Comparison of ENCODE assay signal across 14 cellular contexts in the genomic region with DNA sequence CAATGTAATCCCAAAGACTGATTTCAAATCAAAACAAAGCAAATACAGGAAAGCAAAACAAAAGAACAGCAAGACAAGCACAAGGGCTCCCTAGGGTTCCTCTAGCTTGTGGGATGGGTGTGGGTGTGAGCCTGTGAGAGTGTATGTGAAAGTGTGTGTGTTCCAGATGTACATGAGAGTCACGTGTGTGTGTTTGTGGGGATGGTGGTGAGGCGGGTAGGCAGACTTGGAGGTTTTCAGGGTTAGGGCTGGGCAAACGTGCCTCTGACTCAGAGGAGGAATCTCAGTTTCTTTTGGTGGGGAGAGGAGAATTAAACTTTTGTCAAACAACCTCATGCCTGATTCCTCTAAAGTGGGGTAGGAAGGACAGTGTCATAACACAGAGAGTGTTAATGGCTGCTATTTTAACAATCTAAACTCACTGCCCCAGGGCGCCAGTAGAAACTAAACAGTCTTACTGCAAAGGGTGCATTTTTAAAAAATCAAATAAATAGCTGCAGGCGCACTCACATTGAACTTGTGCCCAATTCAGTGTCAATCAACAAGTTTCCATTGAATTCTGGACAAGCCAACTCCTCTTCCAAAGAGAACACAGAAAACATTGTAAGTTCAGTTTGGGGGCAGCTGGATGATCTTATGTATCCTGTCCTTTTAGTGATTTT. TPM values are rescaled to one million over a fixed set of nuclear protein-coding genes. Genes with fewer than 3 reads are reported as not detected.
DNase-seq lines count a peak whose midpoint lies in the region; ATAC-seq and TF ChIP-seq lines count a peak whose summit lies in the region.
"Had no signal": no experiment of that assay in that cellular context is flagged by ENCODE, and none has a peak within 500 bp of the region (broad histone marks: within the 10 kb centered on the region; RNA-seq: fewer than 3 reads in every experiment).

No MANE protein-coding gene starts in this region.

- peak; percentile 2 for DNase-seq in IMR-90
- DNase-seq in foreskin fibroblast = peak; percentile 54 to 78
- DNase-seq in iPS-NIHi7 (ENCODE audit: extremely low spot score) = no peak
- no peak for DNase-seq in NCI-H1092 (lab: John Stamatoyannopoulos, UW)
- no peak for DNase-seq in NK-92 treated with Interleukin-12 subunit alpha and Interleukin-12 subunit beta, amount 100 ng/mL, for 24 hours (lab: John Stamatoyannopoulos, UW)
- DNase-seq: NCI-H1092 treated with DMSO at 0.1 percent for 48 hours, NCI-H524, SIG-M5 had no signal

- 29% methylated on average over 1 of the region's 5 CpGs; no CpG with 5 or more reads in 1 of the 2 experiments for WGBS in IMR-90 (ENCODE audit: extremely low coverage in 2 of 2, insufficient read length in 1 of 2), 2 experiments

- no peaks in the 10 kb centered on the region for H4K20me1 ChIP-seq in IMR-90 (ENCODE audit: insufficient read depth, low read length)
- H4K20me1 ChIP-seq: BLaER1 had no signal

- H2AK9ac ChIP-seq in IMR-90 (replicated peaks; ENCODE audit: low read depth, low read length, poor library complexity) = no peak overlapping the region

- peak; percentile 76 for ATAC-seq in GM18505 (IDR thresholded peaks at IDR 0.05; ENCODE audit: unreplicated experiment)
- ATAC-seq in GM21723 (IDR thresholded peaks at IDR 0.05; ENCODE audit: unreplicated experiment) = peak; percentile 68
- no peak for ATAC-seq in IMR-90 (ENCODE audit: low read depth)
- no peak for ATAC-seq in HG02759 (IDR thresholded peaks at IDR 0.05; ENCODE audit: unreplicated experiment)

- H3K23ac ChIP-seq in IMR-90 (ENCODE audit: low read depth, low read length) = no peak overlapping the region

- H2AK5ac ChIP-seq in IMR-90 (ENCODE audit: low read depth, low read length) = no peak overlapping the region

- POLR2A ChIA-PET in IMR-90 (lab: Charles Lee; ENCODE audit: unreplicated experiment) = no interaction called here

- H3K9me3 ChIP-seq in IMR-90 (ENCODE audit: control insufficient read depth, insufficient read depth, low read length) = no peaks in the 10 kb centered on the region
- H3K9me3 ChIP-seq: BLaER1, neutrophil, vagina had no signal

- H2BK5ac ChIP-seq in IMR-90 (ENCODE audit: low read depth, low read length, poor library complexity, severe bottlenecking) = no peak overlapping the region

- H2BK20ac ChIP-seq in IMR-90 (ENCODE audit: low read depth, low read length) = no peak overlapping the region

- in situ Hi-C loops in IMR-90 (cut with MboI; ENCODE audit: low sequenced_read_pairs) = no loop called here

- CTCF ChIA-PET in IMR-90 (lab: Yijun Ruan, JAX) = no interaction called here

- H3K18ac ChIP-seq in IMR-90 (ENCODE audit: low read depth, low read length) = peak overlapping the region; percentile 57; the same call in 1 of the 2 replicates

- TF ChIP-seq POLR2A in GM18505 (IDR thresholded peaks at IDR 0.05; ENCODE audit: borderline replicate concordance, extremely low read depth, insufficient read depth, insufficient read length) = no peak
- no peak for TF ChIP-seq POLR2A in IMR-90 (IDR thresholded peaks at IDR 0.05; ENCODE audit: low read depth, low read length)

- no TSS peak for BruUV-seq in IMR-90 (replicated peaks; lab: Mats Ljungman, UMichigan)

- no peak overlapping the region for H3K14ac ChIP-seq in IMR-90 (replicated peaks; ENCODE audit: low read depth, low read length)

- no peaks in the 10 kb centered on the region for H3K79me1 ChIP-seq in IMR-90 (ENCODE audit: low read depth in 1 of 2, low read length in 2 of 2)

- H3K36me3 ChIP-seq in IMR-90 (ENCODE audit: control insufficient read depth, insufficient read depth, low read length) = no peaks in the 10 kb centered on the region
- H3K36me3 ChIP-seq: BLaER1, neutrophil, vagina had no signal

- H3K9ac ChIP-seq in IMR-90 (ENCODE audit: low read depth, low read length) = no peak overlapping the region
- H3K9ac ChIP-seq: BLaER1 had no signal

- no peak overlapping the region for H4K91ac ChIP-seq in IMR-90 (ENCODE audit: insufficient read depth, low read depth, low read length)

- H4K5ac ChIP-seq in IMR-90 (ENCODE audit: low read depth, low read length) = peak overlapping the region; percentile 16; the same call in 1 of the 2 replicates

- intact Hi-C loops in IMR-90 (cut with micrococcal nuclease) = no loop called here

- H3K4me3 ChIP-seq in IMR-90 (ENCODE audit: insufficient read depth, low read depth, low read length) = no peak overlapping the region
- H3K4me3 ChIP-seq in foreskin fibroblast (ENCODE audit: low read depth in 1 of 2, low read length in 2 of 2) = no peak overlapping the region
- H3K4me3 ChIP-seq: BLaER1, vagina had no signal

- H3K56ac ChIP-seq in IMR-90 (ENCODE audit: extremely low read depth, insufficient read depth, low read length) = no peak overlapping the region

- no peak overlapping the region for H2BK120ac ChIP-seq in IMR-90 (ENCODE audit: low read depth, low read length)

- H2BK15ac ChIP-seq in IMR-90 (ENCODE audit: low read depth, low read length) = no peak overlapping the region

- no peak overlapping the region for H4K8ac ChIP-seq in IMR-90 (ENCODE audit: low read depth in 2 of 2, low read length in 2 of 2)

- H3K9me1 ChIP-seq in IMR-90 (ENCODE audit: insufficient read depth, low read length) = no peaks in the 10 kb centered on the region; the same call in 1 of the 2 replicates

- no peak for TF ChIP-seq RAD21 in IMR-90 (IDR thresholded peaks at IDR 0.05; ENCODE audit: low read length)

- no peak overlapping the region for H3K4me2 ChIP-seq in IMR-90 (ENCODE audit: low read depth, low read length)
- H3K4me2 ChIP-seq: BLaER1 had no signal

- no peak overlapping the region for H3K4ac ChIP-seq in IMR-90 (ENCODE audit: low read depth, low read length)

- H3K27me3 ChIP-seq in IMR-90 (ENCODE audit: control insufficient read depth, insufficient read depth, low read length) = peaks cover 11% of the 10 kb centered on the region; the same call in 1 of the 2 replicates
- H3K27me3 ChIP-seq: neutrophil, vagina had no signal

- H2AFZ ChIP-seq in IMR-90 (replicated peaks; ENCODE audit: low read length, poor library complexity) = no peak overlapping the region

- dilution Hi-C loops in IMR-90 (cut with HindIII; ENCODE audit: low sequenced_read_pairs, unreplicated experiment) = no loop called here

- H3K4me1 ChIP-seq in IMR-90 (ENCODE audit: control insufficient read depth, insufficient read depth, low read length) = peaks cover 2% of the 10 kb centered on the region; the same call in 1 of the 2 replicates
- H3K4me1 ChIP-seq: BLaER1, vagina had no signal

- no peak overlapping the region; the same call in 1 of the 2 replicates for H3K27ac ChIP-seq in IMR-90 (ENCODE audit: insufficient read depth, low read length)
- H3K27ac ChIP-seq: BLaER1, neutrophil, vagina had no signal

- TF ChIP-seq CTCF in IMR-90 (conservative IDR thresholded peaks at IDR 0.05; ENCODE audit: low read depth, low read length) (no peak), foreskin fibroblast (IDR thresholded peaks at IDR 0.05; ENCODE audit: low read depth, low read length) (no peak)

TF ChIP-seq in IMR-90, 13 proteins besides CTCF, POLR2A, EP300 and RAD21:
- TF ChIP-seq NFE2L2 (IDR thresholded peaks at IDR 0.05; ENCODE audit: low read depth, low read length) (no peak), RFX5 (IDR thresholded peaks at IDR 0.05; ENCODE audit: low read depth, low read length) (no peak), RCOR1 (IDR thresholded peaks at IDR 0.05; ENCODE audit: insufficient replicate concordance, low read length) (no peak), BHLHE40 (IDR thresholded peaks at IDR 0.05; ENCODE audit: low read depth, low read length) (no peak), MAFK (IDR thresholded peaks at IDR 0.05; ENCODE audit: low read depth, low read length) (no peak), SMC3 (IDR thresholded peaks at IDR 0.05; ENCODE audit: low read depth, low read length) (no peak), MXI1 (IDR thresholded peaks at IDR 0.05; ENCODE audit: borderline replicate concordance, low read depth, low read length) (no peak), MAZ (IDR thresholded peaks at IDR 0.05; ENCODE audit: borderline replicate concordance, low read depth, low read length) (no peak), FOS (IDR thresholded peaks at IDR 0.05; ENCODE audit: low read depth, low read length) (no peak), CEBPB (IDR thresholded peaks at IDR 0.05; ENCODE audit: low read depth, low read length) (no peak), CHD1 (IDR thresholded peaks at IDR 0.05; ENCODE audit: low read depth, low read length) (no peak)
- TF ChIP-seq, protein P1, sequence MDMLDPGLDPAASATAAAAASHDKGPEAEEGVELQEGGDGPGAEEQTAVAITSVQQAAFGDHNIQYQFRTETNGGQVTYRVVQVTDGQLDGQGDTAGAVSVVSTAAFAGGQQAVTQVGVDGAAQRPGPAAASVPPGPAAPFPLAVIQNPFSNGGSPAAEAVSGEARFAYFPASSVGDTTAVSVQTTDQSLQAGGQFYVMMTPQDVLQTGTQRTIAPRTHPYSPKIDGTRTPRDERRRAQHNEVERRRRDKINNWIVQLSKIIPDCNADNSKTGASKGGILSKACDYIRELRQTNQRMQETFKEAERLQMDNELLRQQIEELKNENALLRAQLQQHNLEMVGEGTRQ (IDR thresholded peaks at IDR 0.05; ENCODE audit: low read depth, low read length) = no peak
- TF ChIP-seq, protein P2, sequence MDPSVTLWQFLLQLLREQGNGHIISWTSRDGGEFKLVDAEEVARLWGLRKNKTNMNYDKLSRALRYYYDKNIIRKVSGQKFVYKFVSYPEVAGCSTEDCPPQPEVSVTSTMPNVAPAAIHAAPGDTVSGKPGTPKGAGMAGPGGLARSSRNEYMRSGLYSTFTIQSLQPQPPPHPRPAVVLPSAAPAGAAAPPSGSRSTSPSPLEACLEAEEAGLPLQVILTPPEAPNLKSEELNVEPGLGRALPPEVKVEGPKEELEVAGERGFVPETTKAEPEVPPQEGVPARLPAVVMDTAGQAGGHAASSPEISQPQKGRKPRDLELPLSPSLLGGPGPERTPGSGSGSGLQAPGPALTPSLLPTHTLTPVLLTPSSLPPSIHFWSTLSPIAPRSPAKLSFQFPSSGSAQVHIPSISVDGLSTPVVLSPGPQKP (IDR thresholded peaks at IDR 0.05; ENCODE audit: borderline replicate concordance, low read depth, low read length) = no peak

RNA-seq across cellular contexts. Expression of a gene that starts 51.8 kb away (rescaled TPM):
- total RNA-seq in IMR-90 (2012; rRNA removed) = 0.28 and 0.36 TPM in 2 replicates
- polyA plus RNA-seq in IMR-90 (2012; rRNA removed) = 0.58 and 0.72 TPM in 2 replicates
- 0.18 and 0.33 TPM in 2 replicates for polyA plus RNA-seq in IMR-90 (2012; cell fraction: cytosol; rRNA removed)
- 0.08 and 0.24 TPM in 2 replicates for polyA plus RNA-seq in IMR-90 (2012; cell fraction: nucleus; rRNA removed; ENCODE audit: low replicate concordance)

Comparison
In these comparisons a context has a peak if more than half of its experiments do, and no peak if none do; other contexts are left out.
1. ATAC-seq: peak in GM18505 (single experiment) and GM21723 (single experiment); none in IMR-90 (single experiment) and HG02759 (single experiment).
2. DNase-seq: peak in IMR-90 (single experiment) and foreskin fibroblast (2 of 2); none in iPS-NIHi7 (single experiment), NCI-H1092 (single experiment) and NK-92 treated with Interleukin-12 subunit alpha and Interleukin-12 subunit beta, amount 100 ng/mL, for 24 hours (single experiment).